ENCODE assay signal across 1 cellular context in genomic region chr3:138136208-138136607, GRCh38.
TF ChIP-seq lines count a peak whose summit lies in the region.

No MANE protein-coding gene starts in this region.

TF ChIP-seq in K562, 482 proteins besides CTCF, POLR2A, EP300 and RAD21:
- TF ChIP-seq NFXL1 (CRISPR knock-in tag; IDR thresholded peaks at IDR 0.05), result no peak
- TF ChIP-seq ZBTB12 (CRISPR knock-in tag; IDR thresholded peaks at IDR 0.05), result no peak
- no peak for TF ChIP-seq JUNB (CRISPR knock-in tag; conservative IDR thresholded peaks at IDR 0.05)
- no peak for TF ChIP-seq ZNF830 (CRISPR knock-in tag; IDR thresholded peaks at IDR 0.05)
- TF ChIP-seq NFYB (IDR thresholded peaks at IDR 0.05; ENCODE audit: extremely low read depth, insufficient read length), result no peak
- TF ChIP-seq TCF7 (IDR thresholded peaks at IDR 0.05; ENCODE audit: borderline replicate concordance), result no peak
- TF ChIP-seq HMBOX1 (IDR thresholded peaks at IDR 0.05), result no peak
- no peak for TF ChIP-seq ZBTB7A (IDR thresholded peaks at IDR 0.05; ENCODE audit: borderline replicate concordance, control insufficient read depth, low read depth, low read length)
- TF ChIP-seq KLF6 (CRISPR knock-in tag; IDR thresholded peaks at IDR 0.05; ENCODE audit: borderline replicate concordance), result no peak
- no peak for TF ChIP-seq ZKSCAN1 (IDR thresholded peaks at IDR 0.05; ENCODE audit: low read depth, low read length)
- no peak for TF ChIP-seq ZNF133 (CRISPR knock-in tag; IDR thresholded peaks at IDR 0.05)
TF ChIP-seq in K562: peak in this region for 0.
